ENCODE assay signal across 15 cellular contexts in genomic region chr19:31352782-31353651, GRCh38. TPM values are rescaled to one million over a fixed set of nuclear protein-coding genes. Genes with fewer than 3 reads are reported as not detected.
A peak's percentile ranks its signal among the peaks of the same experiment; 100 is the strongest.
DNase-seq lines count a peak whose midpoint lies in the region; ATAC-seq, FAIRE-seq and TF ChIP-seq lines count a peak whose summit lies in the region.
"Had no signal": no experiment of that assay in that cellular context is flagged by ENCODE, and none has a peak within 500 bp of the region (broad histone marks: within the 10 kb centered on the region; RNA-seq: fewer than 3 reads in every experiment).

No MANE protein-coding gene starts in this region.

- H3K4me1 ChIP-seq in keratinocyte (ENCODE audit: control insufficient read depth, extremely low read depth, insufficient read depth, low read length) (peaks cover 27% of the 10 kb centered on the region), smooth muscle cell (ENCODE audit: low read depth) (peaks cover 27% of the 10 kb centered on the region)

- peaks cover 50% of the 10 kb centered on the region for H3K27me3 ChIP-seq in keratinocyte (ENCODE audit: control insufficient read depth, extremely low read depth, insufficient read depth, low read length)
- H3K27me3 ChIP-seq in smooth muscle cell (ENCODE audit: low read depth): no peaks in the 10 kb centered on the region

- H3K27ac Mint-ChIP-seq in activated T-cell treated with anti-CD3 and anti-CD28 coated beads, Interleukin-2, amount 50 U/mL, for 24 hours: no peak overlapping the region
- peak overlapping the region; percentile 40 for H3K27ac Mint-ChIP-seq in activated T-helper 1 cell treated with anti-CD3 and anti-CD28 coated beads, Interleukin-12 subunit alpha, Interleukin-12 subunit beta, Interleukin-2, Interleukin-4 antibody, amounts not matched to agents 30 ng/mL and 10 ng/mL and 1 ng/mL, durations not matched to agents 14 hours and 24 hours and 36 hours
- H3K27ac Mint-ChIP-seq: activated naive CD4-positive, alpha-beta T cell treated with anti-CD3 and anti-CD28 coated beads for 36 hours had no signal

- dilution Hi-C loops in keratinocyte (cut with MboI; ENCODE audit: extremely low pct_ligation_motif_present, low sequenced_read_pairs): no loop called here

- H3K36me3 ChIP-seq in keratinocyte (ENCODE audit: control insufficient read depth in 2 of 2, extremely low read depth in 1 of 2, insufficient read depth in 2 of 2, low read length in 2 of 2) (no peaks in the 10 kb centered on the region), smooth muscle cell (ENCODE audit: low read depth) (no peaks in the 10 kb centered on the region)
- H3K36me3 ChIP-seq: thoracic aorta had no signal

- H2AFZ ChIP-seq in keratinocyte (ENCODE audit: control insufficient read depth, low read length) (no peak overlapping the region), smooth muscle cell (ENCODE audit: low read depth) (no peak overlapping the region)

- H3K9ac ChIP-seq in keratinocyte (ENCODE audit: control insufficient read depth, extremely low read depth, insufficient read depth, low read length): no peak overlapping the region
- peak overlapping the region; percentile 1 for H3K9ac ChIP-seq in smooth muscle cell (ENCODE audit: low read depth)

- H4K20me1 ChIP-seq in keratinocyte (ENCODE audit: control insufficient read depth, extremely low read depth, insufficient read depth, low read length) (no peaks in the 10 kb centered on the region), smooth muscle cell (ENCODE audit: low read depth) (peaks cover 20% of the 10 kb centered on the region)

- no peaks in the 10 kb centered on the region for H3K9me3 Mint-ChIP-seq in activated T-cell treated with anti-CD3 and anti-CD28 coated beads, Interleukin-2, amount 50 U/mL, for 4 hours
- H3K9me3 Mint-ChIP-seq in activated T-cell treated with anti-CD3 and anti-CD28 coated beads, Interleukin-2, amount 50 U/mL, for 24 hours: no peaks in the 10 kb centered on the region
- H3K9me3 Mint-ChIP-seq in activated T-helper 1 cell treated with anti-CD3 and anti-CD28 coated beads, Interleukin-12 subunit alpha, Interleukin-12 subunit beta, Interleukin-2, Interleukin-4 antibody, amounts not matched to agents 30 ng/mL and 10 ng/mL and 1 ng/mL, durations not matched to agents 14 hours and 24 hours and 36 hours: no peaks in the 10 kb centered on the region
- H3K9me3 Mint-ChIP-seq: activated naive CD4-positive, alpha-beta T cell treated with anti-CD3 and anti-CD28 coated beads for 36 hours had no signal

- H3K9me1 ChIP-seq in keratinocyte (ENCODE audit: control insufficient read depth, extremely low read depth, insufficient read depth, low read length): no peaks in the 10 kb centered on the region

- peak overlapping the region; percentile 38 for H3K4me3 Mint-ChIP-seq in activated T-cell treated with anti-CD3 and anti-CD28 coated beads, Interleukin-2, amount 50 U/mL, for 4 hours
- no peak overlapping the region for H3K4me3 Mint-ChIP-seq in activated T-cell treated with anti-CD3 and anti-CD28 coated beads, Interleukin-2, amount 50 U/mL, for 24 hours
- peak overlapping the region; percentile 40 for H3K4me3 Mint-ChIP-seq in activated T-helper 1 cell treated with anti-CD3 and anti-CD28 coated beads, Interleukin-12 subunit alpha, Interleukin-12 subunit beta, Interleukin-2, Interleukin-4 antibody, amounts not matched to agents 30 ng/mL and 10 ng/mL and 1 ng/mL, durations not matched to agents 14 hours and 24 hours and 36 hours
- H3K4me3 Mint-ChIP-seq: activated naive CD4-positive, alpha-beta T cell treated with anti-CD3 and anti-CD28 coated beads for 36 hours had no signal

- H3K27me3 Mint-ChIP-seq in activated T-cell treated with anti-CD3 and anti-CD28 coated beads, Interleukin-2, amount 50 U/mL, for 4 hours (ENCODE audit: low read depth): peaks cover 69% of the 10 kb centered on the region
- peaks cover 71% of the 10 kb centered on the region for H3K27me3 Mint-ChIP-seq in activated T-cell treated with anti-CD3 and anti-CD28 coated beads, Interleukin-2, amount 50 U/mL, for 24 hours
- peaks cover 65% of the 10 kb centered on the region for H3K27me3 Mint-ChIP-seq in activated T-helper 1 cell treated with anti-CD3 and anti-CD28 coated beads, Interleukin-12 subunit alpha, Interleukin-12 subunit beta, Interleukin-2, Interleukin-4 antibody, amounts not matched to agents 30 ng/mL and 10 ng/mL and 1 ng/mL, durations not matched to agents 14 hours and 24 hours and 36 hours (ENCODE audit: insufficient read depth)

- H3K9me3 ChIP-seq in keratinocyte (ENCODE audit: control insufficient read depth, low read depth, low read length) (no peaks in the 10 kb centered on the region), smooth muscle cell (replicated peaks; ENCODE audit: low read depth) (no peaks in the 10 kb centered on the region)
- H3K9me3 ChIP-seq: thoracic aorta had no signal

- TF ChIP-seq CTCF in keratinocyte (optimal IDR thresholded peaks at IDR 0.05 in 1 of 3, IDR thresholded peaks at IDR 0.05 in 1 of 3, conservative IDR thresholded peaks at IDR 0.05 in 1 of 3; ENCODE audit: extremely low read depth in 1 of 3, insufficient read depth in 2 of 3, low read length in 3 of 3) (no peak), smooth muscle cell (IDR thresholded peaks at IDR 0.05; ENCODE audit: borderline replicate concordance, insufficient read depth, poor library complexity, severe bottlenecking) (no peak)

- no peak for ATAC-seq in activated T-cell treated with anti-CD3 and anti-CD28 coated beads, Interleukin-2, amount 50 U/mL, for 4 hours
- ATAC-seq: HepG2 had no signal

- H3K4me3 ChIP-seq in keratinocyte (ENCODE audit: control insufficient read depth in 2 of 3, extremely low read depth in 1 of 3, insufficient read depth in 2 of 3, low read depth in 1 of 3, low read length in 3 of 3) (peak overlapping the region in 1 of 3 experiments; percentile 20), smooth muscle cell (peak overlapping the region; percentile 94)
- H3K4me3 ChIP-seq: thoracic aorta had no signal

- no peak for DNase-seq in activated T-cell treated with anti-CD3 and anti-CD28 coated beads, Interleukin-2, amount 50 U/mL, for 4 hours
- DNase-seq in activated T-cell treated with anti-CD3 and anti-CD28 coated beads, Interleukin-2, amount 50 U/mL, for 24 hours: no peak
- DNase-seq in activated T-helper 1 cell treated with anti-CD3 and anti-CD28 coated beads, Interleukin-12 subunit alpha, Interleukin-12 subunit beta, Interleukin-2, Interleukin-4 antibody, amounts not matched to agents 30 ng/mL and 10 ng/mL and 1 ng/mL, durations not matched to agents 14 hours and 24 hours and 36 hours (ENCODE audit: low spot score): no peak
- no peak for DNase-seq in keratinocyte (ENCODE audit: low read depth, low spot score)
- DNase-seq in smooth muscle cell (lab: John Stamatoyannopoulos, UW; ENCODE audit: unreplicated experiment): no peak
- no peak for DNase-seq in SIG-M5 (lab: John Stamatoyannopoulos, UW)
- no peak for DNase-seq in hypothalamus (lab: John Stamatoyannopoulos, UW)
- no peak for DNase-seq in SKM-1 (lab: John Stamatoyannopoulos, UW; ENCODE audit: unreplicated experiment)
- DNase-seq: activated CD4-positive, alpha-beta T cell treated with anti-CD3 and anti-CD28 coated beads, Interleukin-2, amount 50 U/mL, for 1 hour; activated naive CD4-positive, alpha-beta T cell treated with anti-CD3 and anti-CD28 coated beads for 36 hours; DMS53; NCI-H1048; NCI-H446 had no signal

- WGBS in smooth muscle cell (ENCODE audit: low lambda C conversion rate): 5% methylated on average over 43 of the region's 43 CpGs

- peak overlapping the region; percentile 70 for H3K4me2 ChIP-seq in keratinocyte (ENCODE audit: control insufficient read depth, extremely low read depth, insufficient read depth, low read depth, low read length)
- H3K4me2 ChIP-seq in smooth muscle cell: peak overlapping the region; percentile 92

- peaks cover 6% of the 10 kb centered on the region for H3F3A ChIP-seq in smooth muscle cell (ENCODE audit: low read depth)

- peaks cover 49% of the 10 kb centered on the region for H3K4me1 Mint-ChIP-seq in activated T-cell treated with anti-CD3 and anti-CD28 coated beads, Interleukin-2, amount 50 U/mL, for 4 hours (ENCODE audit: low read depth)
- peaks cover 55% of the 10 kb centered on the region for H3K4me1 Mint-ChIP-seq in activated T-cell treated with anti-CD3 and anti-CD28 coated beads, Interleukin-2, amount 50 U/mL, for 24 hours (ENCODE audit: low read depth)
- peaks cover 38% of the 10 kb centered on the region for H3K4me1 Mint-ChIP-seq in activated T-helper 1 cell treated with anti-CD3 and anti-CD28 coated beads, Interleukin-12 subunit alpha, Interleukin-12 subunit beta, Interleukin-2, Interleukin-4 antibody, amounts not matched to agents 30 ng/mL and 10 ng/mL and 1 ng/mL, durations not matched to agents 14 hours and 24 hours and 36 hours (ENCODE audit: low read depth)

- intact Hi-C loops in activated T-helper 1 cell treated with anti-CD3 and anti-CD28 coated beads, Interleukin-12 subunit alpha, Interleukin-12 subunit beta, Interleukin-2, Interleukin-4 antibody, amounts not matched to agents 30 ng/mL and 10 ng/mL and 1 ng/mL, durations not matched to agents 14 hours and 24 hours and 36 hours (cut with micrococcal nuclease): loop anchor here (5.0 kb wide), 1 partner anchor 1826 kb away; the partner anchor contains the start of gene VSTM2B

- no peaks in the 10 kb centered on the region for H3K36me3 Mint-ChIP-seq in activated T-cell treated with anti-CD3 and anti-CD28 coated beads, Interleukin-2, amount 50 U/mL, for 4 hours (ENCODE audit: insufficient read depth)
- H3K36me3 Mint-ChIP-seq in activated T-cell treated with anti-CD3 and anti-CD28 coated beads, Interleukin-2, amount 50 U/mL, for 24 hours (ENCODE audit: low read depth): no peaks in the 10 kb centered on the region
- peaks cover 5% of the 10 kb centered on the region for H3K36me3 Mint-ChIP-seq in activated T-helper 1 cell treated with anti-CD3 and anti-CD28 coated beads, Interleukin-12 subunit alpha, Interleukin-12 subunit beta, Interleukin-2, Interleukin-4 antibody, amounts not matched to agents 30 ng/mL and 10 ng/mL and 1 ng/mL, durations not matched to agents 14 hours and 24 hours and 36 hours (ENCODE audit: low read depth)

- H3K27ac ChIP-seq in keratinocyte (ENCODE audit: control insufficient read depth, insufficient read depth, low read length): no peak overlapping the region
- peak overlapping the region; percentile 84 for H3K27ac ChIP-seq in smooth muscle cell (ENCODE audit: low read depth)
- H3K27ac ChIP-seq: thoracic aorta had no signal

- no peak for FAIRE-seq in keratinocyte (lab: Jason Lieb, UNC)
- FAIRE-seq: HepG2 had no signal

- H3K79me2 ChIP-seq in keratinocyte (ENCODE audit: control insufficient read depth, insufficient read depth, low read length) (peaks cover 5% of the 10 kb centered on the region), smooth muscle cell (ENCODE audit: low read depth) (peaks cover 47% of the 10 kb centered on the region)

RNA-seq across cellular contexts. Expression of gene TSHZ3, which starts 3.8 kb away (rescaled TPM):
- total RNA-seq in activated T-cell treated with anti-CD3 and anti-CD28 coated beads, Interleukin-2, amount 50 U/mL, for 4 hours: under 1 TPM; 0.25 to 0.95 (median 0.63) TPM
- 1.5 and 2.0 TPM in 2 replicates for total RNA-seq in activated T-helper 1 cell treated with anti-CD3 and anti-CD28 coated beads, Interleukin-12 subunit alpha, Interleukin-12 subunit beta, Interleukin-2, Interleukin-4 antibody, amounts not matched to agents 30 ng/mL and 10 ng/mL and 1 ng/mL, durations not matched to agents 14 hours and 24 hours and 36 hours
- polyA plus RNA-seq in keratinocyte (2.2 to 3.6 TPM (median 3.0 TPM) in 3 replicates), smooth muscle cell (20.5 and 21.8 TPM in 2 replicates)
- 3.3 TPM for polyA plus RNA-seq in keratinocyte (2011; ENCODE audit: low read depth)
- 3.0 and 3.8 TPM in 2 replicates for polyA plus RNA-seq in keratinocyte (2011; cell fraction: cytosol; rRNA removed)
- polyA plus RNA-seq in keratinocyte (2011; cell fraction: nucleus; rRNA removed): 8.7 and 9.8 TPM in 2 replicates
- polyA plus RNA-seq in keratinocyte (2012; ENCODE audit: low replicate concordance): 2.6 and 6.1 TPM in 2 replicates
- 3.1 to 17.9 TPM (median 9.9 TPM) in 3 replicates for polyA minus RNA-seq in keratinocyte
- polyA minus RNA-seq in keratinocyte (2011; cell fraction: cytosol; rRNA and poly(A)+ RNA removed): 3.6 TPM
- polyA minus RNA-seq in keratinocyte (2011; cell fraction: nucleus; rRNA and poly(A)+ RNA removed): 4.2 and 9.9 TPM in 2 replicates
- total RNA-seq in smooth muscle cell: 19.6 and 23.7 TPM in 2 replicates
- total RNA-seq: HepG2 had no signal
- polyA plus RNA-seq: HepG2 had no signal
